In the genomic region with DNA sequence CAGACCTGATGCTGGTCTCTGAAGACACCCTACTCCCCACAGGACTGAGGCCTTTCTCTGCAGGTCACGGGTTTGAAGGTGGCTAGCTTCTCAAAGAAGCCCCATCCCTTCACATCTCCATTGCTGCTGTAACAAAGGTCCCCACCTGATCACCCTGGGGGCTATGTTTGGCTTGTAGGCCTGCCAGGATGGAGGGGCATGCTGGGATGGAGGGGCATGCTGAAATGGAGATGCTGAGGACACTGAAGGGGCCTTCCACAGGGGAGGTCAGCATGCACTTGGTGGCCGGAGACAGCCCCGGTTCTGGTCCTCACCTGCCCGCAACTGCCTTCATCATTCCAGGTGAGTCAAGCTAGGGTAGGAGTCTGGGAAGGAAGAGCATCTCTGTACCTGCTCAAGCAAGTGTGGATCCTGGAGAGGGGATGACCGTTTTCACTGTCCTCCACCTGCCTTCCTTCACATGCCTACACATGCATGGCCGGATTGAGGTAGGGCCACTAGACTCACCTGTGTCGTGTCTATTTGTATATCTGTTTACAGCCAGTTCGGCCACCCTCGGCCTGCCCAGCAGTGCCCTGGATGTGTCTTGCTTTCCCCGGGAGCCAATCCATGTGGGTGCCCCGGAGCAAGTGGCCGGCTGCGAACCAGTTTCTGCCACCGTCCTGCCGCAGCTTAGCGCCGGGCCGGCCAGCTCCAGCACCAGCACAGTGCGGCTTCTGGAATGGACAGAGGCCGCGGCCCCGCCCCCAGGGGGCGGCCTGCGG, we compare ENCODE assay signal across 8 cellular contexts. TPM values are rescaled to one million over a fixed set of nuclear protein-coding genes. Genes with fewer than 3 reads are reported as not detected.
DNase-seq lines count a peak whose midpoint lies in the region; ATAC-seq and TF ChIP-seq lines count a peak whose summit lies in the region.

No MANE protein-coding gene starts in this region.

- H3K4me1 ChIP-seq in ACC112 (ENCODE audit: control insufficient read depth, insufficient read depth, low read length, unreplicated experiment) (no peaks in the 10 kb centered on the region), mesodermal cell (ENCODE audit: control insufficient read depth, insufficient read depth, low read length, poor library complexity, severe bottlenecking) (peaks cover 2% of the 10 kb centered on the region)

- H3K79me2 ChIP-seq in ACC112 (ENCODE audit: control insufficient read depth, insufficient read depth, low read length, unreplicated experiment), result no peaks in the 10 kb centered on the region

- H3K4me3 ChIP-seq in ACC112 (ENCODE audit: low read depth, low read length) (peak overlapping the region; percentile 80), H7 (ENCODE audit: insufficient read depth, low read depth, low read length) (peak overlapping the region; percentile 47), astrocyte of the spinal cord (ENCODE audit: low read depth, low read length) (peak overlapping the region; percentile 48), mesodermal cell (ENCODE audit: extremely low read depth, insufficient read depth, low read length, poor library complexity, severe bottlenecking) (peak overlapping the region; percentile 20)

- H3K27me3 ChIP-seq in ACC112 (ENCODE audit: insufficient read depth, low read length), result no peaks in the 10 kb centered on the region
- no peaks in the 10 kb centered on the region; the same call in 1 of the 2 replicates for H3K27me3 ChIP-seq in H7 (ENCODE audit: control insufficient read depth, insufficient read depth, low read length)

- no peak overlapping the region for H2AFZ ChIP-seq in ACC112 (ENCODE audit: low read length, unreplicated experiment)

- in situ Hi-C loops in astrocyte of the spinal cord (cut with HindIII; ENCODE audit: low sequenced_read_pairs), result no loop called here

- no peak for ATAC-seq in HG02642 (IDR thresholded peaks at IDR 0.05; ENCODE audit: poor library complexity, unreplicated experiment)

- H3K27ac ChIP-seq in ACC112 (ENCODE audit: low read depth, low read length), result no peak overlapping the region
- no peak overlapping the region for H3K27ac ChIP-seq in mesodermal cell (ENCODE audit: low read depth, low read length, severe bottlenecking)

- H3K9me3 ChIP-seq in mesodermal cell (ENCODE audit: control insufficient read depth, low read length), result no peaks in the 10 kb centered on the region

- no peak for TF ChIP-seq CTCF in astrocyte of the spinal cord (IDR thresholded peaks at IDR 0.05; ENCODE audit: low read depth, low read length)

- no peak for DNase-seq in H7
- no peak for DNase-seq in astrocyte of the spinal cord (ENCODE audit: low read depth, low spot score)
- no peak for DNase-seq in NCI-H2081 (lab: John Stamatoyannopoulos, UW)
- DNase-seq in pons (ENCODE audit: low spot score), result no peak
- DNase-seq in NK-92 treated with Interleukin-12 subunit alpha and Interleukin-12 subunit beta, amount 100 ng/mL, for 24 hours (lab: John Stamatoyannopoulos, UW), result no peak

- H3K36me3 ChIP-seq in ACC112 (ENCODE audit: insufficient read depth, low read length) (no peaks in the 10 kb centered on the region), H7 (replicated peaks; ENCODE audit: control insufficient read depth, insufficient read depth, low read length) (peaks cover 1% of the 10 kb centered on the region), mesodermal cell (ENCODE audit: control insufficient read depth, insufficient read depth, low read length) (peaks cover 9% of the 10 kb centered on the region)

- 47 to 62% methylated on average over 12 to 24 of the region's 24 CpGs for WGBS in mesodermal cell (ENCODE audit: insufficient coverage in 2 of 2), 2 experiments

RNA-seq across cellular contexts. Expression of gene L3MBTL1, which starts 6.0 kb away (rescaled TPM):
- total RNA-seq in H7 (2014; rRNA removed; shearing (Covaris generic)), result 6.3 and 17.7 TPM in 2 replicates
- polyA plus RNA-seq in mesodermal cell (2013, experiment 1 of 2), result 10.2 TPM
- polyA plus RNA-seq in mesodermal cell (2013, experiment 2 of 2), result 7.9 TPM

RNA-seq across cellular contexts. Expression of gene SGK2, which starts 45.3 kb away (rescaled TPM):
- total RNA-seq in H7 (2014; rRNA removed; shearing (Covaris generic)), result 0.07 TPM in 1 of 2 replicates, not detected in the other
- 1.8 TPM for polyA plus RNA-seq in mesodermal cell (2013, experiment 1 of 2)
- 1.5 TPM for polyA plus RNA-seq in mesodermal cell (2013, experiment 2 of 2)

RNA-seq across cellular contexts. Expression of gene SRSF6, which starts 55.8 kb away (rescaled TPM):
- 23.8 and 33.7 TPM in 2 replicates for total RNA-seq in H7 (2014; rRNA removed; shearing (Covaris generic))
- polyA plus RNA-seq in mesodermal cell (2013, experiment 1 of 2), result 75.5 TPM
- polyA plus RNA-seq in mesodermal cell (2013, experiment 2 of 2), result 77.8 TPM

Comparison
In these comparisons a context has a peak if more than half of its experiments do, and no peak if none do; other contexts are left out.
1. H3K4me3 ChIP-seq: peak in every context shown above with its lines; median percentile 80 in ACC112; 48 in astrocyte of the spinal cord; 47 in H7; 20 in mesodermal cell.